23 cellular contexts compared by ENCODE assay signal in genomic region chr3:39469258-39469657, GRCh38.
"Had no signal": no experiment of that assay in that cellular context is flagged by ENCODE, and none has a peak within 500 bp of the region (broad histone marks: within the 10 kb centered on the region; RNA-seq: fewer than 3 reads in every experiment).

No MANE protein-coding gene starts in this region.

- H3K27ac ChIP-seq: Peyer's patch, SJSA1 had no signal

- H3K27me3 ChIP-seq: Peyer's patch, SJSA1 had no signal

- FAIRE-seq: astrocyte had no signal

- DNase-seq: activated B cell treated with CpG ODN at 0.5 μM for 24 hours; activated CD4-positive, alpha-beta T cell treated with anti-CD3 and anti-CD28 coated beads for 1 hour; activated CD4-positive, alpha-beta T cell treated with anti-CD3 and anti-CD28 coated beads, Interleukin-2, amount 10 ng/mL, durations not matched to agents 24 days and 14 days; activated CD4-positive, alpha-beta T cell treated with anti-CD3 and anti-CD28 coated beads, Interleukin-2, amount 50 U/mL, for 48 hours; activated CD8-positive, alpha-beta memory T cell treated with anti-CD3 and anti-CD28 coated beads, Interleukin-2, amount 10 ng/mL, durations not matched to agents 7 days and 5 days; activated effector memory CD4-positive, alpha-beta T cell treated with anti-CD3 and anti-CD28 coated beads, Interleukin-2, amount 50 U/mL, for 16 hours; activated naive CD4-positive, alpha-beta T cell treated with Interleukin-2 at 50 U/mL for 16 hours; activated naive CD8-positive, alpha-beta T cell treated with anti-CD3 and anti-CD28 coated beads, Interleukin-2, amount 50 U/mL, for 24 hours; activated T-cell treated with anti-CD3 and anti-CD28 coated beads, Interleukin-2, amount 50 U/mL, for 4 hours; amniotic stem cell; MM.1S; NCI-H1105; NCI-H1436 treated with DMSO at 0.1 percent for 48 hours; NCI-H187; NCI-H2081; NCI-H2171; NCI-H345; NCI-H510A treated with DMSO at 0.1 percent for 48 hours; Peyer's patch; SHP77; SW 1271 had no signal
